ENCODE assay signal across 16 cellular contexts in genomic region chr15:26661107-26661506, GRCh38.
A peak's percentile ranks its signal among the peaks of the same experiment; 100 is the strongest.
DNase-seq lines count a peak whose midpoint lies in the region; TF ChIP-seq lines count a peak whose summit lies in the region.
"Had no signal": no experiment of that assay in that cellular context is flagged by ENCODE, and none has a peak within 500 bp of the region (broad histone marks: within the 10 kb centered on the region; RNA-seq: fewer than 3 reads in every experiment).

No MANE protein-coding gene starts in this region.

- H3K27me3 ChIP-seq in BLaER1 treated with 17β-estradiol and CSF1 and Interleukin-3, amounts not matched to agents 10 nM and 100 nM, result no peaks in the 10 kb centered on the region
- no peaks in the 10 kb centered on the region for H3K27me3 ChIP-seq in SU-DHL-6 (ENCODE audit: low read length)
- no peaks in the 10 kb centered on the region for H3K27me3 ChIP-seq in neural cell (ENCODE audit: insufficient read depth, low read depth, low read length)
- no peaks in the 10 kb centered on the region for H3K27me3 ChIP-seq in MM.1S (replicated peaks; ENCODE audit: insufficient read depth, low read length)

- no peaks in the 10 kb centered on the region for H3K4me1 Mint-ChIP-seq in activated T-cell treated with anti-CD3 and anti-CD28 coated beads, Interleukin-2, amount 50 U/mL, for 24 hours (ENCODE audit: low read depth)

- H3K36me3 Mint-ChIP-seq in activated T-cell treated with anti-CD3 and anti-CD28 coated beads, Interleukin-2, amount 50 U/mL, for 24 hours (ENCODE audit: low read depth), result no peaks in the 10 kb centered on the region
- H3K36me3 Mint-ChIP-seq: CD8-positive, alpha-beta T cell had no signal

- no peak for TF ChIP-seq EP300 in neural cell (conservative IDR thresholded peaks at IDR 0.05; ENCODE audit: poor library complexity, severe bottlenecking)

- no peak for TF ChIP-seq CTCF in SU-DHL-6 (IDR thresholded peaks at IDR 0.05; ENCODE audit: insufficient read depth, low read length, poor library complexity, severe bottlenecking)
- no peak for TF ChIP-seq CTCF in neural cell (IDR thresholded peaks at IDR 0.05; ENCODE audit: poor library complexity, severe bottlenecking)
- no peak for TF ChIP-seq CTCF in MM.1S (IDR thresholded peaks at IDR 0.05; ENCODE audit: low read length)

- no peaks in the 10 kb centered on the region for H3K36me3 ChIP-seq in BLaER1 treated with 17β-estradiol and CSF1 and Interleukin-3, amounts not matched to agents 10 nM and 100 nM
- no peaks in the 10 kb centered on the region for H3K36me3 ChIP-seq in SU-DHL-6 (ENCODE audit: low read length)
- no peaks in the 10 kb centered on the region for H3K36me3 ChIP-seq in neural cell (ENCODE audit: insufficient read depth, low read length)
- H3K36me3 ChIP-seq in MM.1S (replicated peaks; ENCODE audit: insufficient read depth, low read length), result no peaks in the 10 kb centered on the region
- H3K36me3 ChIP-seq: HAP-1 had no signal

- H3K9me3 ChIP-seq in BLaER1 treated with 17β-estradiol and CSF1 and Interleukin-3, amounts not matched to agents 10 nM and 100 nM (replicated peaks in 1 of 11), result no peaks in the 10 kb centered on the region
- H3K9me3 ChIP-seq in SU-DHL-6 (ENCODE audit: insufficient read depth, low read length) (no peaks in the 10 kb centered on the region), neural cell (ENCODE audit: low read length) (no peaks in the 10 kb centered on the region), MM.1S (replicated peaks; ENCODE audit: insufficient read depth, low read length) (no peaks in the 10 kb centered on the region)
- H3K9me3 ChIP-seq: HAP-1 had no signal

- H2AFZ ChIP-seq in SU-DHL-6 (ENCODE audit: low read depth, low read length, severe bottlenecking), result no peak overlapping the region
- H2AFZ ChIP-seq in neural cell (ENCODE audit: low read depth, low read length), result no peak overlapping the region
- H2AFZ ChIP-seq in MM.1S (ENCODE audit: low read length), result no peak overlapping the region

- no peak overlapping the region for H3K9ac ChIP-seq in BLaER1 treated with 17β-estradiol and CSF1 and Interleukin-3, amounts not matched to agents 10 nM and 100 nM
- H3K9ac ChIP-seq in SU-DHL-6 (ENCODE audit: low read length) (peak overlapping the region; percentile 27), neural cell (ENCODE audit: low read length) (no peak overlapping the region), MM.1S (ENCODE audit: low read length) (no peak overlapping the region)

- H3K4me2 ChIP-seq in BLaER1 treated with 17β-estradiol and CSF1 and Interleukin-3, amounts not matched to agents 10 nM and 100 nM, result peak overlapping the region; percentile 52 to 89 (median 71)
- H3K4me2 ChIP-seq in SU-DHL-6 (ENCODE audit: low read depth, low read length, poor library complexity, severe bottlenecking), result peak overlapping the region; percentile 65
- no peak overlapping the region for H3K4me2 ChIP-seq in neural cell (ENCODE audit: low read length)
- H3K4me2 ChIP-seq in MM.1S (ENCODE audit: low read depth, low read length), result no peak overlapping the region

- DNase-seq in caudate nucleus (lab: John Stamatoyannopoulos, UW) (no peak), SKM-1 treated with dmso at 0.1 percent for 144 hours (lab: John Stamatoyannopoulos, UW; ENCODE audit: unreplicated experiment) (no peak), MM.1S (no peak), NCI-H524 (lab: John Stamatoyannopoulos, UW) (no peak)
- no peak for DNase-seq in activated T-cell treated with anti-CD3 and anti-CD28 coated beads, Interleukin-2, amount 50 U/mL, for 24 hours
- DNase-seq: AML-193; Calu3; CD8-positive, alpha-beta T cell; DMS53; DND-41; EL had no signal

- no peak for TF ChIP-seq RAD21 in neural cell (conservative IDR thresholded peaks at IDR 0.05)

- peaks cover 4% of the 10 kb centered on the region for H3K9me3 Mint-ChIP-seq in activated T-cell treated with anti-CD3 and anti-CD28 coated beads, Interleukin-2, amount 50 U/mL, for 24 hours

- H3K4me3 Mint-ChIP-seq in activated T-cell treated with anti-CD3 and anti-CD28 coated beads, Interleukin-2, amount 50 U/mL, for 24 hours, result no peak overlapping the region
- H3K4me3 Mint-ChIP-seq: CD8-positive, alpha-beta T cell had no signal

- peaks cover 18% of the 10 kb centered on the region for H3F3A ChIP-seq in SU-DHL-6 (ENCODE audit: insufficient read depth)
- H3F3A ChIP-seq in neural cell (ENCODE audit: insufficient read depth, low read length, poor library complexity, severe bottlenecking), result peaks cover 3% of the 10 kb centered on the region
- no peaks in the 10 kb centered on the region for H3F3A ChIP-seq in MM.1S (ENCODE audit: insufficient read depth, low read length)

- no peak overlapping the region; a peak in 2 of 22 replicates for H3K27ac ChIP-seq in BLaER1 treated with 17β-estradiol and CSF1 and Interleukin-3, amounts not matched to agents 10 nM and 100 nM
- H3K27ac ChIP-seq in SU-DHL-6 (ENCODE audit: low read depth, low read length) (peak overlapping the region; percentile 96), caudate nucleus (ENCODE audit: low read depth, low read length) (peak overlapping the region; percentile 13), neural cell (ENCODE audit: low read length) (no peak overlapping the region), MM.1S (ENCODE audit: low read length) (no peak overlapping the region)

- H3K4me1 ChIP-seq in BLaER1 treated with 17β-estradiol and CSF1 and Interleukin-3, amounts not matched to agents 10 nM and 100 nM, result peaks cover 15 to 40% (median 34%) of the 10 kb centered on the region in 10 experiments
- no peaks in the 10 kb centered on the region for H3K4me1 ChIP-seq in MM.1S (ENCODE audit: low read length)
- H3K4me1 ChIP-seq: HAP-1 had no signal

- no peaks in the 10 kb centered on the region for H4K20me1 ChIP-seq in BLaER1 treated with 17β-estradiol and CSF1 and Interleukin-3, amounts not matched to agents 10 nM and 100 nM
- H4K20me1 ChIP-seq in SU-DHL-6 (ENCODE audit: low read depth, low read length) (no peaks in the 10 kb centered on the region), neural cell (ENCODE audit: insufficient read depth) (no peaks in the 10 kb centered on the region), MM.1S (ENCODE audit: insufficient read depth, low read length) (no peaks in the 10 kb centered on the region)

- no peaks in the 10 kb centered on the region for H3K27me3 Mint-ChIP-seq in activated T-cell treated with anti-CD3 and anti-CD28 coated beads, Interleukin-2, amount 50 U/mL, for 24 hours

- H3K79me2 ChIP-seq in SU-DHL-6 (ENCODE audit: insufficient read depth, low read length) (no peaks in the 10 kb centered on the region), neural cell (replicated peaks; ENCODE audit: insufficient read depth, low read length) (peaks cover 9% of the 10 kb centered on the region), MM.1S (ENCODE audit: low read length) (no peaks in the 10 kb centered on the region)

- H3K4me3 ChIP-seq in BLaER1 treated with 17β-estradiol and CSF1 and Interleukin-3, amounts not matched to agents 10 nM and 100 nM, result no peak overlapping the region
- H3K4me3 ChIP-seq in SU-DHL-6 (ENCODE audit: insufficient read depth, low read length, poor library complexity, severe bottlenecking) (no peak overlapping the region), neural cell (ENCODE audit: low read length) (peak overlapping the region; percentile 18), MM.1S (ENCODE audit: low read length) (no peak overlapping the region)
- H3K4me3 ChIP-seq: GM12878, HAP-1 had no signal

- H3K27ac Mint-ChIP-seq in activated T-cell treated with anti-CD3 and anti-CD28 coated beads, Interleukin-2, amount 50 U/mL, for 24 hours, result no peak overlapping the region
- H3K27ac Mint-ChIP-seq: CD8-positive, alpha-beta T cell had no signal

- H3K9me2 ChIP-seq in SU-DHL-6 (replicated peaks; ENCODE audit: insufficient read depth, low read length) (no peaks in the 10 kb centered on the region), neural cell (ENCODE audit: insufficient read depth, low read length) (no peaks in the 10 kb centered on the region), MM.1S (replicated peaks; ENCODE audit: insufficient read depth, low read length) (no peaks in the 10 kb centered on the region)

TF ChIP-seq in neural cell, 6 proteins besides CTCF, POLR2A, EP300 and RAD21:
- TF ChIP-seq EZH2 (IDR thresholded peaks at IDR 0.05; ENCODE audit: borderline replicate concordance, insufficient read depth, low read length, poor library complexity, severe bottlenecking) (no peak), SMC3 (conservative IDR thresholded peaks at IDR 0.05; ENCODE audit: poor library complexity) (no peak), REST (IDR thresholded peaks at IDR 0.05; ENCODE audit: borderline replicate concordance) (no peak), POLR2AphosphoS5 (IDR thresholded peaks at IDR 0.05) (no peak), TAF1 (IDR thresholded peaks at IDR 0.05; ENCODE audit: low read depth) (no peak), MXI1 (conservative IDR thresholded peaks at IDR 0.05; ENCODE audit: poor library complexity, severe bottlenecking) (no peak)

Comparison
In these comparisons a context has a peak if more than half of its experiments do, and no peak if none do; other contexts are left out.
1. H3K27ac ChIP-seq: peak in SU-DHL-6 (single experiment) and caudate nucleus (single experiment); none in BLaER1 treated with 17β-estradiol and CSF1 and Interleukin-3, amounts not matched to agents 10 nM and 100 nM (0 of 11), neural cell (single experiment) and MM.1S (single experiment).
2. H3K4me2 ChIP-seq: peak in BLaER1 treated with 17β-estradiol and CSF1 and Interleukin-3, amounts not matched to agents 10 nM and 100 nM (11 of 11) and SU-DHL-6 (single experiment); none in neural cell (single experiment) and MM.1S (single experiment).